In genomic region chr1:26016944-26017545, GRCh38 we compare ENCODE assay signal across 14 cellular contexts. TPM values are rescaled to one million over a fixed set of nuclear protein-coding genes. Genes with fewer than 3 reads are reported as not detected.
DNase-seq lines count a peak whose midpoint lies in the region; ATAC-seq and TF ChIP-seq lines count a peak whose summit lies in the region.
"Had no signal": no experiment of that assay in that cellular context is flagged by ENCODE, and none has a peak within 500 bp of the region (broad histone marks: within the 10 kb centered on the region; RNA-seq: fewer than 3 reads in every experiment).

No MANE protein-coding gene starts in this region.

- H3K4me1 Mint-ChIP-seq in effector memory CD8-positive, alpha-beta T cell (ENCODE audit: low read depth in 2 of 2), result peaks cover 3% of the 10 kb centered on the region in 2 donors

- CTCF ChIA-PET in SK-N-SH (lab: Yijun Ruan, JAX), result interaction anchor here (2.0 to 2.2 kb wide), 2 partner anchors 12 to 122 kb away, joined by 7 to 10 read pairs; no protein-coding TSS in a partner anchor

- H3K4me3 ChIP-seq in SK-N-SH (ENCODE audit: low read depth in 2 of 2, low read length in 1 of 2) (no peak overlapping the region), osteoblast (ENCODE audit: insufficient read depth, low read length) (no peak overlapping the region)
- H3K4me3 ChIP-seq: gastrocnemius medialis had no signal

- peak overlapping the region; percentile 54; the same call in 1 of the 2 replicates for H3K4me2 ChIP-seq in SK-N-SH
- H3K4me2 ChIP-seq in osteoblast (ENCODE audit: insufficient read depth, low read length), result no peak overlapping the region

- no peaks in the 10 kb centered on the region for H3K9me3 Mint-ChIP-seq in effector memory CD8-positive, alpha-beta T cell

- H3K27me3 ChIP-seq in SK-N-SH (ENCODE audit: insufficient read depth), result no peaks in the 10 kb centered on the region
- H3K27me3 ChIP-seq in osteoblast (ENCODE audit: insufficient read depth, low read length), result no peaks in the 10 kb centered on the region
- H3K27me3 ChIP-seq: gastrocnemius medialis had no signal

- ATAC-seq in SK-N-SH treated with all-trans-retinoic acid at 6 μM for 48 hours (no peak; the same call in 2 of the 3 replicates), GM21825 (IDR thresholded peaks at IDR 0.05; ENCODE audit: unreplicated experiment) (no peak)
- ATAC-seq in effector memory CD8-positive, alpha-beta T cell (replicated peaks), result peak; percentile 24
- ATAC-seq: gastrocnemius medialis had no signal

- H3K4me1 ChIP-seq in SK-N-SH (ENCODE audit: control insufficient read depth in 1 of 2, insufficient read depth in 2 of 2, low read depth in 1 of 2, low read length in 1 of 2) (peaks cover 8 to 36% of the 10 kb centered on the region in 2 experiments; a peak in 2 of 4 replicates), osteoblast (ENCODE audit: insufficient read depth, low read length) (peaks cover 68% of the 10 kb centered on the region)

- H2AFZ ChIP-seq in SK-N-SH (ENCODE audit: low read depth), result no peak overlapping the region
- peak overlapping the region; percentile 33 for H2AFZ ChIP-seq in osteoblast (ENCODE audit: low read length)

- H3K27ac ChIP-seq in SK-N-SH (ENCODE audit: low read depth in 2 of 2, low read length in 1 of 2) (no peak overlapping the region), osteoblast (ENCODE audit: low read depth, low read length) (peak overlapping the region; percentile 70)

- no peak overlapping the region for H3K9ac ChIP-seq in SK-N-SH

- no peak overlapping the region for H3K4me3 Mint-ChIP-seq in effector memory CD8-positive, alpha-beta T cell

- 75% methylated on average over 4 of the region's 6 CpGs for WGBS in SK-N-SH (ENCODE audit: low lambda C conversion rate)

- TF ChIP-seq EP300 in SK-N-SH (IDR thresholded peaks at IDR 0.05; ENCODE audit: borderline replicate concordance in 1 of 2, low read depth in 1 of 2, low read length in 1 of 2), result no peak

- H3K27me3 Mint-ChIP-seq in effector memory CD8-positive, alpha-beta T cell, result peaks cover 0 to 13% of the 10 kb centered on the region in 2 donors

- no peaks in the 10 kb centered on the region for H3K9me3 ChIP-seq in SK-N-SH
- H3K9me3 ChIP-seq in osteoblast (ENCODE audit: low read depth, low read length), result no peaks in the 10 kb centered on the region
- H3K9me3 ChIP-seq: gastrocnemius medialis had no signal

- H4K20me1 ChIP-seq in SK-N-SH (ENCODE audit: insufficient read depth), result no peaks in the 10 kb centered on the region
- no peaks in the 10 kb centered on the region for H4K20me1 ChIP-seq in osteoblast (ENCODE audit: insufficient read depth, low read length)

- POLR2A ChIA-PET in SK-N-SH (lab: Yijun Ruan, JAX), result interaction anchor here (0.9 kb wide), 1 partner anchor 185 kb away, joined by 3 read pairs; no protein-coding TSS in a partner anchor

- no peaks in the 10 kb centered on the region for H3F3A ChIP-seq in SK-N-SH (replicated peaks; ENCODE audit: insufficient read depth)

- peaks cover 3% of the 10 kb centered on the region for H3K36me3 Mint-ChIP-seq in effector memory CD8-positive, alpha-beta T cell (ENCODE audit: insufficient read depth)

- H3K36me3 ChIP-seq in SK-N-SH (replicated peaks in 1 of 2; ENCODE audit: control insufficient read depth in 1 of 2, insufficient read depth in 2 of 2, low read length in 1 of 2) (no peaks in the 10 kb centered on the region), osteoblast (ENCODE audit: insufficient read depth, low read length) (no peaks in the 10 kb centered on the region)
- H3K36me3 ChIP-seq: gastrocnemius medialis had no signal

- no peak for TF ChIP-seq RAD21 in SK-N-SH (IDR thresholded peaks at IDR 0.05; ENCODE audit: low read length)

- TF ChIP-seq CTCF in SK-N-SH (IDR thresholded peaks at IDR 0.05), result no peak
- no peak for TF ChIP-seq CTCF in osteoblast (IDR thresholded peaks at IDR 0.05; ENCODE audit: extremely low read depth, low read depth, low read length)

- DNase-seq in SK-N-SH (no peak), MV-4-11 (lab: John Stamatoyannopoulos, UW) (peak; percentile 86), osteoblast (ENCODE audit: insufficient read length, low spot score, missing footprints) (peak; percentile 43), GF-D8 (lab: John Stamatoyannopoulos, UW) (no peak)
- DNase-seq in effector memory CD8-positive, alpha-beta T cell, result no peak
- no peak for DNase-seq in activated CD4-positive, CD25-positive, alpha-beta regulatory T cell (lab: John Stamatoyannopoulos, UW)
- DNase-seq: ACHN; effector CD8-positive, alpha-beta T cell; gastrocnemius medialis; left cardiac atrium; NK-92 treated with Interleukin-12 subunit alpha and Interleukin-12 subunit beta, amount 100 ng/mL, for 24 hours; T-helper 2 cell had no signal

- H3K79me2 ChIP-seq in SK-N-SH (ENCODE audit: insufficient read depth) (no peaks in the 10 kb centered on the region), osteoblast (ENCODE audit: insufficient read depth, low read length) (peaks cover 1% of the 10 kb centered on the region)

- no peak overlapping the region for H3K27ac Mint-ChIP-seq in effector memory CD8-positive, alpha-beta T cell

- no peaks in the 10 kb centered on the region for H3K9me2 ChIP-seq in SK-N-SH

TF ChIP-seq in SK-N-SH, 30 proteins besides CTCF, POLR2A, EP300 and RAD21 (continues in another document):
- no peak for TF ChIP-seq RXRA (IDR thresholded peaks at IDR 0.05; ENCODE audit: borderline replicate concordance, low read depth)
- no peak for TF ChIP-seq FOXJ3 (CRISPR knock-in tag; IDR thresholded peaks at IDR 0.05)
- TF ChIP-seq MXI1 (IDR thresholded peaks at IDR 0.05; ENCODE audit: low read depth, low read length), result no peak
- TF ChIP-seq PBX3 (IDR thresholded peaks at IDR 0.05), result no peak
- TF ChIP-seq RFX5 (IDR thresholded peaks at IDR 0.05; ENCODE audit: low read length), result no peak
- TF ChIP-seq JUND (IDR thresholded peaks at IDR 0.05), result no peak
- TF ChIP-seq EZH2phosphoT487 (IDR thresholded peaks at IDR 0.05; ENCODE audit: borderline replicate concordance, low read depth), result no peak
- TF ChIP-seq MAX (IDR thresholded peaks at IDR 0.05; ENCODE audit: low read depth), result no peak
- no peak for TF ChIP-seq GABPA (IDR thresholded peaks at IDR 0.05; ENCODE audit: low read depth)
- no peak for TF ChIP-seq SIN3A (IDR thresholded peaks at IDR 0.05; ENCODE audit: borderline replicate concordance, low read depth, low read length)
- no peak for TF ChIP-seq CHD2 (IDR thresholded peaks at IDR 0.05; ENCODE audit: low read length, partially characterized antibody)

TF ChIP-seq in SK-N-SH treated with all-trans-retinoic acid at 6 μM for 48 hours, 23 proteins besides CTCF, POLR2A, EP300 and RAD21:
- TF ChIP-seq TCF4 (CRISPR knock-in tag; IDR thresholded peaks at IDR 0.05; ENCODE audit: borderline replicate concordance) (no peak), ZFP30 (CRISPR knock-in tag; IDR thresholded peaks at IDR 0.05) (no peak), ZFP3 (CRISPR knock-in tag; IDR thresholded peaks at IDR 0.05) (no peak), PPARA (CRISPR knock-in tag; IDR thresholded peaks at IDR 0.05; ENCODE audit: borderline replicate concordance) (no peak), PATZ1 (CRISPR knock-in tag; IDR thresholded peaks at IDR 0.05; ENCODE audit: borderline replicate concordance) (no peak), ISL1 (CRISPR knock-in tag; IDR thresholded peaks at IDR 0.05) (no peak)

RNA-seq across cellular contexts. Expression of gene EXTL1, which starts 4.5 kb away (rescaled TPM):
- polyA plus RNA-seq in SK-N-SH (2012; rRNA removed), result 0.58 and 1.1 TPM in 2 replicates
- 0.33 and 0.51 TPM in 2 replicates for polyA plus RNA-seq in SK-N-SH (2012; cell fraction: cytosol; rRNA removed)
- 3.7 and 3.8 TPM in 2 replicates for polyA plus RNA-seq in SK-N-SH (2012; cell fraction: nucleus; rRNA removed)
- total RNA-seq in osteoblast, result 1.4 and 3.2 TPM in 2 replicates

RNA-seq across cellular contexts. Expression of gene PAFAH2, which starts 19.2 kb away (rescaled TPM):
- 10.8 and 16.0 TPM in 2 replicates for polyA plus RNA-seq in SK-N-SH (2012; rRNA removed)
- polyA plus RNA-seq in SK-N-SH (2012; cell fraction: cytosol; rRNA removed), result 14.2 and 15.5 TPM in 2 replicates
- 10.1 and 13.5 TPM in 2 replicates for polyA plus RNA-seq in SK-N-SH (2012; cell fraction: nucleus; rRNA removed)
- total RNA-seq in osteoblast, result 6.5 and 6.9 TPM in 2 replicates

RNA-seq across cellular contexts. Expression of gene SLC30A2, which starts 28.9 kb away (rescaled TPM):
- polyA plus RNA-seq in SK-N-SH (2012; rRNA removed), result not detected in 2 replicates
- polyA plus RNA-seq in SK-N-SH (2012; cell fraction: cytosol; rRNA removed), result not detected in 2 replicates
- not detected in 2 replicates for polyA plus RNA-seq in SK-N-SH (2012; cell fraction: nucleus; rRNA removed)
- not detected in 2 replicates for total RNA-seq in osteoblast

RNA-seq across cellular contexts. Expression of gene TRIM63, which starts 50.4 kb away (rescaled TPM):
- polyA plus RNA-seq in SK-N-SH (2012; rRNA removed), result not detected in 2 replicates
- polyA plus RNA-seq in SK-N-SH (2012; cell fraction: cytosol; rRNA removed), result not detected in 2 replicates
- polyA plus RNA-seq in SK-N-SH (2012; cell fraction: nucleus; rRNA removed), result 0.02 TPM in 1 of 2 replicates, not detected in the other
- total RNA-seq in osteoblast, result under 0.01 and 0.36 TPM in 2 replicates

Comparison
In these comparisons a context has a peak if more than half of its experiments do, and no peak if none do; other contexts are left out.
1. DNase-seq: peak in MV-4-11 (single experiment) and osteoblast (single experiment); none in SK-N-SH (single experiment), effector memory CD8-positive, alpha-beta T cell (0 of 3), GF-D8 (single experiment) and activated CD4-positive, CD25-positive, alpha-beta regulatory T cell (0 of 4).